Comparison of ENCODE assay signal across 1 cellular context in genomic region chr3:9100132-9100894, GRCh38.
TF ChIP-seq lines count a peak whose summit lies in the region.

No MANE protein-coding gene starts in this region.

TF ChIP-seq in GM12878, 131 proteins besides CTCF, POLR2A, EP300 and RAD21 (continues in another document):
- TF ChIP-seq RELB (IDR thresholded peaks at IDR 0.05; ENCODE audit: low read depth) (peak; percentile 83), HSF1 (IDR thresholded peaks at IDR 0.05; ENCODE audit: low read depth, low read length) (no peak), PAX8 (IDR thresholded peaks at IDR 0.05) (no peak), SMARCA5 (IDR thresholded peaks at IDR 0.05) (no peak), BHLHE40 (IDR thresholded peaks at IDR 0.05; ENCODE audit: borderline replicate concordance in 1 of 2, low read depth in 2 of 2, low read length in 1 of 2) (peak in 1 of 2 experiments; percentile 42; a peak in 1 of 4 replicates), PBX3 (IDR thresholded peaks at IDR 0.05; ENCODE audit: insufficient replicate concordance, low read depth, low read length) (peak; percentile 92), YY1 (IDR thresholded peaks at IDR 0.05; ENCODE audit: low read depth, low read length) (no peak), SRF (IDR thresholded peaks at IDR 0.05; ENCODE audit: low read depth in 2 of 2, low read length in 2 of 2) (no peak), SUPT20H (IDR thresholded peaks at IDR 0.05; ENCODE audit: borderline replicate concordance, control insufficient read depth, low read depth, low read length) (no peak), RAD51 (IDR thresholded peaks at IDR 0.05) (0 out of 2 replicates have a peak, but pooled peaks have one; percentile 22), ZBTB11 (CRISPR knock-in tag; IDR thresholded peaks at IDR 0.05) (no peak), NFXL1 (IDR thresholded peaks at IDR 0.05; ENCODE audit: borderline replicate concordance) (no peak), NR2F1 (conservative IDR thresholded peaks at IDR 0.05) (peak; percentile 58; the same call in 1 of the 2 replicates), ZSCAN29 (IDR thresholded peaks at IDR 0.05) (no peak), ZBED1 (IDR thresholded peaks at IDR 0.05; ENCODE audit: borderline replicate concordance) (no peak), IRF5 (IDR thresholded peaks at IDR 0.05; ENCODE audit: borderline replicate concordance) (no peak), ZNF687 (IDR thresholded peaks at IDR 0.05) (no peak), REST (IDR thresholded peaks at IDR 0.05; ENCODE audit: low read depth, low read length) (no peak), IKZF1 (conservative IDR thresholded peaks at IDR 0.05) (0 out of 2 replicates have a peak, but pooled peaks have one; percentile 7), CBX3 (IDR thresholded peaks at IDR 0.05; ENCODE audit: borderline replicate concordance, low read depth) (no peak), STAT1 (conservative IDR thresholded peaks at IDR 0.05) (no peak), EZH2 (IDR thresholded peaks at IDR 0.05; ENCODE audit: borderline replicate concordance, control insufficient read depth, low read depth, low read length) (no peak), DPF2 (IDR thresholded peaks at IDR 0.05) (0 out of 2 replicates have a peak, but pooled peaks have one; percentile 19), CBFB (IDR thresholded peaks at IDR 0.05; ENCODE audit: low read depth) (no peak), JUNB (IDR thresholded peaks at IDR 0.05) (no peak), ASH2L (IDR thresholded peaks at IDR 0.05; ENCODE audit: borderline replicate concordance, low read depth) (peak; percentile 79; the same call in 1 of the 2 replicates), RUNX3 (IDR thresholded peaks at IDR 0.05; ENCODE audit: low read length) (peak; percentile 94), EED (IDR thresholded peaks at IDR 0.05; ENCODE audit: low read depth) (no peak), PAX5 (IDR thresholded peaks at IDR 0.05; ENCODE audit: borderline replicate concordance, low read depth, low read length) (0 out of 2 replicates have a peak, but pooled peaks have one; percentile 9), HDAC2 (IDR thresholded peaks at IDR 0.05) (no peak), MEF2A (IDR thresholded peaks at IDR 0.05; ENCODE audit: insufficient read depth, low read depth, low read length) (no peak), IRF3 (IDR thresholded peaks at IDR 0.05) (0 out of 2 replicates have a peak, but pooled peaks have one; percentile 6), E4F1 (IDR thresholded peaks at IDR 0.05; ENCODE audit: borderline replicate concordance, partially characterized antibody) (no peak), NFYA (IDR thresholded peaks at IDR 0.05; ENCODE audit: borderline replicate concordance, low read depth, low read length) (no peak), BMI1 (IDR thresholded peaks at IDR 0.05; ENCODE audit: borderline replicate concordance) (no peak), EGR1 (IDR thresholded peaks at IDR 0.05; ENCODE audit: borderline replicate concordance in 1 of 2, low read depth in 2 of 2, low read length in 2 of 2) (no peak)
